In genomic region chr19:2491130-2491801, GRCh38 we compare ENCODE assay signal across 8 cellular contexts. TPM values are rescaled to one million over a fixed set of nuclear protein-coding genes. Genes with fewer than 3 reads are reported as not detected.
DNase-seq lines count a peak whose midpoint lies in the region; ATAC-seq and TF ChIP-seq lines count a peak whose summit lies in the region.

No MANE protein-coding gene starts in this region.

- no peak for TF ChIP-seq CTCF in Caco-2 (IDR thresholded peaks at IDR 0.05; ENCODE audit: insufficient read depth in 1 of 2, low read depth in 1 of 2, low read length in 1 of 2, severe bottlenecking in 1 of 2, unreplicated experiment in 1 of 2)
- TF ChIP-seq CTCF in mucosa of descending colon (IDR thresholded peaks at IDR 0.05): no peak

- H3K4me3 ChIP-seq in Caco-2 (ENCODE audit: low read depth, low read length) (no peak overlapping the region), mucosa of descending colon (no peak overlapping the region)

- no TSS peak for BruUV-seq in Caco-2 (replicated peaks; lab: Mats Ljungman, UMichigan)

- intact Hi-C loops in Caco-2 (cut with micrococcal nuclease; ENCODE audit: unreplicated experiment) (no loop called here), mucosa of descending colon (cut with DNase I, micrococcal nuclease) (no loop called here)

- H3K36me3 Mint-ChIP-seq in Caco-2 (ENCODE audit: insufficient read depth, unreplicated experiment): peaks cover 5% of the 10 kb centered on the region

- H3K9me3 ChIP-seq in Caco-2: no peaks in the 10 kb centered on the region
- H3K9me3 ChIP-seq in mucosa of descending colon: no peaks in the 10 kb centered on the region

- CTCF ChIA-PET in Caco-2 (lab: Charles Lee): no interaction called here

- no peaks in the 10 kb centered on the region for H3K27me3 ChIP-seq in Caco-2 (replicated peaks; ENCODE audit: control insufficient read depth, insufficient read depth, low read length)

- H3K27ac Mint-ChIP-seq in Caco-2 (ENCODE audit: unreplicated experiment): peak overlapping the region; percentile 35

- no peak overlapping the region for H3K4me3 Mint-ChIP-seq in Caco-2 (ENCODE audit: unreplicated experiment)

- POLR2A ChIA-PET in Caco-2 (lab: Charles Lee): interaction anchor here (1.0 kb wide), 1 partner anchor 15 kb away, joined by 3 read pairs; the partner anchor contains the start of gene GADD45B

- DNase-seq in Caco-2 (no peak), NCI-H128 (lab: John Stamatoyannopoulos, UW; ENCODE audit: unreplicated experiment) (peak; percentile 40), astrocyte of the hippocampus (ENCODE audit: low read depth, low spot score) (peak; percentile 90), mucosa of descending colon (peak; percentile 96 to 97 (median 97)), H4 (ENCODE audit: low spot score) (no peak)

- no peaks in the 10 kb centered on the region for H3K9me3 Mint-ChIP-seq in Caco-2 (ENCODE audit: unreplicated experiment)

- peaks cover 9% of the 10 kb centered on the region for H3K4me1 Mint-ChIP-seq in Caco-2 (ENCODE audit: low read depth, unreplicated experiment)

- H3K4me1 ChIP-seq in Caco-2 (peaks cover 29% of the 10 kb centered on the region), mucosa of descending colon (ENCODE audit: low read depth) (peaks cover 58% of the 10 kb centered on the region)

- H3K36me3 ChIP-seq in Caco-2 (ENCODE audit: control insufficient read depth, insufficient read depth, low read length): no peaks in the 10 kb centered on the region
- H3K36me3 ChIP-seq in mucosa of descending colon (ENCODE audit: low read depth): no peaks in the 10 kb centered on the region

- ATAC-seq in mucosa of descending colon (peak; percentile 70), HG02885 (IDR thresholded peaks at IDR 0.05; ENCODE audit: poor library complexity, unreplicated experiment) (no peak), GM19455 (IDR thresholded peaks at IDR 0.05; ENCODE audit: unreplicated experiment) (no peak), GM19452 (IDR thresholded peaks at IDR 0.05; ENCODE audit: unreplicated experiment) (no peak)

- H3K27me3 Mint-ChIP-seq in Caco-2 (ENCODE audit: insufficient read depth, unreplicated experiment): no peaks in the 10 kb centered on the region

RNA-seq across cellular contexts. Expression of gene GADD45B, which starts 15.3 kb away (rescaled TPM):
- total RNA-seq in Caco-2 (2022) (20.2 and 23.8 TPM in 2 replicates), mucosa of descending colon (10 to 100 TPM; 30.6 to 45.5 (median 35.9) TPM)
- 14.3 and 82.3 TPM in 2 replicates for total RNA-seq in H4 (2014; rRNA removed; shearing (Covaris generic))

RNA-seq across cellular contexts. Expression of gene LMNB2, which starts 34.5 kb away (rescaled TPM):
- 128 and 130 TPM in 2 replicates for total RNA-seq in Caco-2 (2022)
- total RNA-seq in mucosa of descending colon: 10 to 100 TPM; 21.1 to 47.8 (median 22.1) TPM
- total RNA-seq in H4 (2014; rRNA removed; shearing (Covaris generic)): 64.3 and 86.4 TPM in 2 replicates

Comparison
In these comparisons a context has a peak if more than half of its experiments do, and no peak if none do; other contexts are left out.
1. DNase-seq: peak in NCI-H128 (single experiment), astrocyte of the hippocampus (single experiment) and mucosa of descending colon (3 of 3); none in Caco-2 (0 of 2) and H4 (single experiment).